ENCODE assay signal across 15 cellular contexts in the genomic region with DNA sequence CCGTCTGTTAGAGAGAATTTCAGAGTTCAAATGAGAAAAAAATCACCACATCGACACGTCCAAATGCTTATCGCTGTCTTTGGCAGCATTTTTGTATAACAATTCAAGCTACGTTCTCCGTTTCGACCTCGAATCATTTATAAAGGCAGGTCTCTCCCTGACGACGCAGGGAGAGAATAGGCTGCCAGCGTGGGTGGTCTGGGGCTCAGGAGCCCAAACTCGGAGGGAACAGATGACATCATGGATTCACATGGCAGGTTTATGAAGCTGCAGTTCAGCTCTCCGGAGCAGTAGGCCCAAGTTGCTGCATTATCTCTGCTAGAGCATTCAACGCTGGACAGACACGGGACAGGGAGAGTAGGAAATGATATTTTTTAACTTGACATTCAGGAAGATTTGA.
DNase-seq lines count a peak whose midpoint lies in the region; ATAC-seq lines count a peak whose summit lies in the region.
"Had no signal": no experiment of that assay in that cellular context is flagged by ENCODE, and none has a peak within 500 bp of the region (broad histone marks: within the 10 kb centered on the region; RNA-seq: fewer than 3 reads in every experiment).

No MANE protein-coding gene starts in this region.

- intact Hi-C loops in head of caudate nucleus (cut with DNase I), result no loop called here

- H3K27me3 ChIP-seq in adipocyte (replicated peaks; ENCODE audit: control insufficient read depth, insufficient read depth, low read length) (no peaks in the 10 kb centered on the region), subcutaneous abdominal adipose tissue (ENCODE audit: control insufficient read depth in 5 of 5, insufficient read depth in 4 of 5, low read length in 5 of 5) (no peaks in the 10 kb centered on the region)
- H3K27me3 ChIP-seq: BLaER1 treated with 17β-estradiol and CSF1 and Interleukin-3, amounts not matched to agents 10 nM and 100 nM; suprapubic skin had no signal

- H3K36me3 ChIP-seq in adipocyte (ENCODE audit: control insufficient read depth, insufficient read depth, low read length, severe bottlenecking), result no peaks in the 10 kb centered on the region
- no peaks in the 10 kb centered on the region for H3K36me3 ChIP-seq in subcutaneous abdominal adipose tissue (ENCODE audit: control insufficient read depth in 5 of 5, insufficient read depth in 5 of 5, low read length in 5 of 5)
- H3K36me3 ChIP-seq: BLaER1 treated with 17β-estradiol and CSF1 and Interleukin-3, amounts not matched to agents 10 nM and 100 nM; suprapubic skin had no signal

- ATAC-seq in HG03442 (IDR thresholded peaks at IDR 0.05; ENCODE audit: unreplicated experiment), result no peak
- ATAC-seq: HCT116, left lobe of liver had no signal

- DNase-seq in adipocyte (ENCODE audit: low read depth), result no peak
- peak in 41 of 42 donors; percentile 4 to 86 (median 57) for DNase-seq in head of caudate nucleus
- peak; percentile 13 for DNase-seq in mucosa of gallbladder (ENCODE audit: low spot score)
- DNase-seq in DMS 273 (lab: John Stamatoyannopoulos, UW; ENCODE audit: unreplicated experiment), result no peak
- DNase-seq in NCI-H187 treated with DMSO at 0.1 percent for 48 hours (lab: John Stamatoyannopoulos, UW), result no peak
- DNase-seq: activated effector memory CD4-positive, alpha-beta T cell treated with anti-CD3 and anti-CD28 coated beads, Interleukin-2, amount 50 U/mL, for 16 hours; DMS79; NCI-H1417 had no signal

- H3K4me3 ChIP-seq in adipocyte (ENCODE audit: low read length), result no peak overlapping the region
- no peak overlapping the region for H3K4me3 ChIP-seq in subcutaneous abdominal adipose tissue (ENCODE audit: low read depth in 1 of 5, low read length in 5 of 5)
- H3K4me3 ChIP-seq: BLaER1 treated with 17β-estradiol and CSF1 and Interleukin-3, amounts not matched to agents 10 nM and 100 nM; suprapubic skin had no signal

- H3K27ac ChIP-seq in subcutaneous abdominal adipose tissue (ENCODE audit: low read depth, low read length), result peak overlapping the region; percentile 15
- H3K27ac ChIP-seq: BLaER1 treated with 17β-estradiol and CSF1 and Interleukin-3, amounts not matched to agents 10 nM and 100 nM; KMS-11; suprapubic skin had no signal

- H3K9me3 ChIP-seq in adipocyte (ENCODE audit: control insufficient read depth, low read length) (no peaks in the 10 kb centered on the region), subcutaneous abdominal adipose tissue (ENCODE audit: control insufficient read depth in 5 of 5, low read length in 5 of 5) (no peaks in the 10 kb centered on the region)
- H3K9me3 ChIP-seq: suprapubic skin had no signal

- H3K9ac ChIP-seq in adipocyte (ENCODE audit: low read length) (peak overlapping the region; percentile 59), subcutaneous abdominal adipose tissue (ENCODE audit: low read length in 5 of 5) (peak overlapping the region in 2 of 5 donors; percentile 38 to 47)
- H3K9ac ChIP-seq: BLaER1 treated with 17β-estradiol and CSF1 and Interleukin-3, amounts not matched to agents 10 nM and 100 nM; KMS-11 had no signal

- H3K4me1 ChIP-seq in adipocyte (ENCODE audit: control insufficient read depth, insufficient read depth, low read length), result peaks cover 10% of the 10 kb centered on the region
- H3K4me1 ChIP-seq in subcutaneous abdominal adipose tissue (ENCODE audit: control insufficient read depth in 5 of 5, insufficient read depth in 5 of 5, low read length in 5 of 5), result peaks cover 0 to 11% (median 10%) of the 10 kb centered on the region in 5 donors
- H3K4me1 ChIP-seq: BLaER1 treated with 17β-estradiol and CSF1 and Interleukin-3, amounts not matched to agents 10 nM and 100 nM; suprapubic skin had no signal

Comparison
In these comparisons a context has a peak if more than half of its experiments do, and no peak if none do; other contexts are left out.
1. DNase-seq: peak in head of caudate nucleus (41 of 42) and mucosa of gallbladder (single experiment); none in adipocyte (single experiment), DMS 273 (single experiment) and NCI-H187 treated with DMSO at 0.1 percent for 48 hours (single experiment).